ENCODE assay signal across 11 cellular contexts in the genomic region with DNA sequence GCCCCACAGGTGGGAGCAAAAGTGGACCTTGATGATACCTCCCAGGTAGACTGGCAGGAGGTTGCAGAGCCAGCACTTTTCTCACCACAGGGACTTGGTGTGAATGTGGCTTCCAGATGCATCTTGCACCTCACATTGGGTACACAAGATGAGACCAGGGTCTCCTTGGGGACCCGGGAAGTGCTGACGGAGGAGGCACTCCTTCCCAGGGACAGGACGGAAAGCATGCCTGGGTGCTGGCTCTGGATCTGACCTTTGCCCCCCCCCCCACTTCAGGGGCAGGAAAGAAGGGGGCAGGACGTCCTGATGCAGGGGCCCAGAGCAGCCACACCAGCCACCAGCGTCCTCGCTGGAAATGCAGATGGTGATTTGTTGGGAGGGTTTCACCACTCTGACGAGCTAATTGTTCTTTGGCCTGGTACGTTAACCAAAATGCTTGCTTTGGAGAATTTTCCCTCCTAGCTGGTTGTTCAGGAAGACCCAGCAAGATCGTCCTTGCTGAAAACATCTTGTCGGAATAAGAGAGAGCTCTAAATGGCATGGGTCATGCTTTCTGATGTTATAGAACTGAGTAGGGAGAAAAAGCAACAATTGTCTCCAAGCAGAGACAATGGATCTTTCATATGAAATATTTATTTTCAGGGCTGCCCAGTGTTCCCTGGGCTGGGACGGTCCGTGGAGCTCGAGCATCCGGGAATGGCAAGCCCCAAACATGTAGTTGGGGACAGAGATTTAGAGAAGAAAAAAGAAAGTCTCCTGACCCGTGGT.
DNase-seq lines count a peak whose midpoint lies in the region; ATAC-seq and TF ChIP-seq lines count a peak whose summit lies in the region.
"Had no signal": no experiment of that assay in that cellular context is flagged by ENCODE, and none has a peak within 500 bp of the region (broad histone marks: within the 10 kb centered on the region; RNA-seq: fewer than 3 reads in every experiment).

No MANE protein-coding gene starts in this region.

- no peak for TF ChIP-seq POLR2A in transverse colon (IDR thresholded peaks at IDR 0.05)

- no peak for ATAC-seq in HG03025 (IDR thresholded peaks at IDR 0.05; ENCODE audit: low FRiP score, unreplicated experiment)
- ATAC-seq: activated CD8-positive, alpha-beta T cell treated with anti-CD3 and anti-CD28 coated beads, Interleukin-2, amount 10 ng/mL, durations not matched to agents 7 days and 5 days had no signal

- no peak overlapping the region for H3K18ac ChIP-seq in mesenchymal stem cell (ENCODE audit: low read depth in 1 of 2, low read length in 2 of 2)

- no peaks in the 10 kb centered on the region for H3K79me1 ChIP-seq in mesenchymal stem cell (replicated peaks; ENCODE audit: low read length, poor library complexity, severe bottlenecking)

- no peak for TF ChIP-seq CTCF in transverse colon (IDR thresholded peaks at IDR 0.05)

- peak overlapping the region; percentile 12 for H3K4me2 ChIP-seq in mesenchymal stem cell (ENCODE audit: low read length, poor library complexity, severe bottlenecking)

- peak overlapping the region in 1 of 2 donors; percentile 41 for H3K9ac ChIP-seq in duodenal mucosa (ENCODE audit: low read depth in 1 of 2, low read length in 2 of 2)
- peak overlapping the region; percentile 97 for H3K9ac ChIP-seq in mesenchymal stem cell (ENCODE audit: low read length)

- peak overlapping the region in 1 of 2 experiments; percentile 74 for H3K23ac ChIP-seq in mesenchymal stem cell (ENCODE audit: low read length in 2 of 2)

- H3K4me3 ChIP-seq in duodenal mucosa (ENCODE audit: low read depth in 1 of 2, low read length in 2 of 2) (peak overlapping the region; percentile 56 to 96), mesenchymal stem cell (ENCODE audit: insufficient read depth in 1 of 2, low read depth in 1 of 2, low read length in 2 of 2) (peak overlapping the region in 1 of 2 experiments; percentile 92), transverse colon (peak overlapping the region in 2 of 4 donors; percentile 73 to 80)

- H3K9me3 ChIP-seq in duodenal mucosa (ENCODE audit: control insufficient read depth in 1 of 2, low read length in 2 of 2) (no peaks in the 10 kb centered on the region), mesenchymal stem cell (ENCODE audit: control insufficient read depth, low read length) (no peaks in the 10 kb centered on the region), transverse colon (no peaks in the 10 kb centered on the region)

- H4K8ac ChIP-seq in mesenchymal stem cell (ENCODE audit: low read length): no peak overlapping the region

- no peak overlapping the region for H2BK15ac ChIP-seq in mesenchymal stem cell (ENCODE audit: low read depth, poor library complexity, severe bottlenecking)

- WGBS in mesenchymal stem cell: 88% methylated on average over 15 of the region's 15 CpGs
- WGBS in transverse colon (ENCODE audit: low coverage in 1 of 2), 2 donors: 47 to 79% methylated on average over 5 to 15 of the region's 15 CpGs

- no peak overlapping the region for H2AFZ ChIP-seq in mesenchymal stem cell (ENCODE audit: low read depth, low read length)

- H2BK5ac ChIP-seq in mesenchymal stem cell (ENCODE audit: low read depth, low read length, poor library complexity, severe bottlenecking): no peak overlapping the region

- intact Hi-C loops in transverse colon (cut with DNase I; ENCODE audit: low total_unique reads): loop anchor here (10.0 kb wide), 1 partner anchor 71 kb away; no protein-coding TSS in a partner anchor

- no peak overlapping the region for H2BK12ac ChIP-seq in mesenchymal stem cell (ENCODE audit: low read length in 2 of 2)

- H3K4ac ChIP-seq in mesenchymal stem cell (ENCODE audit: low read depth in 1 of 2, low read length in 2 of 2): no peak overlapping the region

- TF ChIP-seq EP300 in transverse colon (IDR thresholded peaks at IDR 0.05; ENCODE audit: low read depth): no peak

- in situ Hi-C loops in transverse colon (cut with MboI; ENCODE audit: low pct_ligation_motif_present in 1 of 4, low pct_unique_long_range_greater_than_20kb in 1 of 4, low sequenced_read_pairs in 3 of 4): no loop called here

- H3K4me1 ChIP-seq in duodenal mucosa (ENCODE audit: control insufficient read depth in 1 of 2, insufficient read depth in 2 of 2, low read length in 2 of 2) (peaks cover 37 to 53% of the 10 kb centered on the region in 2 donors), mesenchymal stem cell (ENCODE audit: control insufficient read depth, insufficient read depth, low read depth, low read length) (peaks cover 50% of the 10 kb centered on the region), transverse colon (peaks cover 30 to 65% (median 54%) of the 10 kb centered on the region in 4 donors)

- H2BK120ac ChIP-seq in mesenchymal stem cell (ENCODE audit: low read depth, low read length): no peak overlapping the region

- no peak overlapping the region for H2AK5ac ChIP-seq in mesenchymal stem cell (ENCODE audit: low read length, severe bottlenecking)

- no peak overlapping the region for H3K14ac ChIP-seq in mesenchymal stem cell (ENCODE audit: low read length in 2 of 2)

- no peak overlapping the region for H4K91ac ChIP-seq in mesenchymal stem cell (ENCODE audit: low read length)

- H3K36me3 ChIP-seq in duodenal mucosa (ENCODE audit: control insufficient read depth in 1 of 2, insufficient read depth in 2 of 2, low read length in 2 of 2): peaks cover 9 to 21% of the 10 kb centered on the region in 2 donors
- H3K36me3 ChIP-seq in mesenchymal stem cell (ENCODE audit: control insufficient read depth in 1 of 2, insufficient read depth in 2 of 2, low read depth in 1 of 2, low read length in 2 of 2): peaks cover 51 to 56% of the 10 kb centered on the region in 2 experiments
- H3K36me3 ChIP-seq in transverse colon: no peaks in the 10 kb centered on the region

- H3K27me3 ChIP-seq in duodenal mucosa (ENCODE audit: control insufficient read depth in 1 of 2, insufficient read depth in 2 of 2, low read length in 2 of 2) (no peaks in the 10 kb centered on the region), mesenchymal stem cell (ENCODE audit: control insufficient read depth in 1 of 2, insufficient read depth in 1 of 2, low read length in 2 of 2) (no peaks in the 10 kb centered on the region), transverse colon (no peaks in the 10 kb centered on the region)

- H3K27ac ChIP-seq in duodenal mucosa (ENCODE audit: low read depth, low read length) (peak overlapping the region; percentile 48), mesenchymal stem cell (ENCODE audit: low read length, poor library complexity, severe bottlenecking) (no peak overlapping the region), transverse colon (peak overlapping the region; percentile 98 to 99 (median 98))

- DNase-seq in NCI-H1694 treated with DMSO at 0.1 percent for 48 hours (lab: John Stamatoyannopoulos, UW): peak; percentile 35
- DNase-seq in NCI-H1694 (lab: John Stamatoyannopoulos, UW): no peak
- no peak for DNase-seq in mesenchymal stem cell
- peak; percentile 8 for DNase-seq in transverse colon
- DNase-seq in NCI-H2081 (lab: John Stamatoyannopoulos, UW): no peak
- no peak for DNase-seq in NCI-H2171 (lab: John Stamatoyannopoulos, UW)
- DNase-seq: activated CD8-positive, alpha-beta T cell treated with anti-CD3 and anti-CD28 coated beads, Interleukin-2, amount 10 ng/mL, durations not matched to agents 7 days and 5 days; glutamatergic neuron; NCI-H526 treated with DMSO at 0.1 percent for 48 hours had no signal

Comparison
In these comparisons a context has a peak if more than half of its experiments do, and no peak if none do; other contexts are left out.
1. DNase-seq: peak in NCI-H1694 treated with DMSO at 0.1 percent for 48 hours (single experiment) and transverse colon (single experiment); none in NCI-H1694 (single experiment), mesenchymal stem cell (single experiment), NCI-H2081 (0 of 2) and NCI-H2171 (single experiment).